Comparison of ENCODE assay signal across 13 cellular contexts in genomic region chr9:108282872-108283271, GRCh38.
DNase-seq lines count a peak whose midpoint lies in the region; ATAC-seq, FAIRE-seq and TF ChIP-seq lines count a peak whose summit lies in the region.
"Had no signal": no experiment of that assay in that cellular context is flagged by ENCODE, and none has a peak within 500 bp of the region (broad histone marks: within the 10 kb centered on the region; RNA-seq: fewer than 3 reads in every experiment).

No MANE protein-coding gene starts in this region.

- H3K36me3 Mint-ChIP-seq in activated naive CD4-positive, alpha-beta T cell treated with anti-CD3 and anti-CD28 coated beads for 36 hours (ENCODE audit: low read depth), result no peaks in the 10 kb centered on the region
- H3K36me3 Mint-ChIP-seq: activated naive CD4-positive, alpha-beta T cell treated with anti-CD3 and anti-CD28 coated beads, Interleukin-2, amount 10 ng/mL, durations not matched to agents 7 days and 5 days had no signal

- ATAC-seq in HepG2, result no peak
- no peak for ATAC-seq in GM18873 (IDR thresholded peaks at IDR 0.05; ENCODE audit: low FRiP score, unreplicated experiment)

- WGBS in adrenal gland, 4 donors, result 61 to 80% (median 63%) methylated on average over 4 of the region's 4 CpGs
- 14% methylated on average over 4 of the region's 4 CpGs for WGBS in HepG2 (ENCODE audit: low lambda C conversion rate)

- H3K4me2 ChIP-seq in HepG2 (ENCODE audit: low read depth, low read length), result no peak overlapping the region
- H3K4me2 ChIP-seq: BLaER1 had no signal

- TF ChIP-seq EP300 in HepG2 (IDR thresholded peaks at IDR 0.05; ENCODE audit: low read depth in 2 of 2, low read length in 2 of 2), result no peak
- no peak for TF ChIP-seq EP300 in HepG2 (CRISPR knock-in tag; IDR thresholded peaks at IDR 0.05; ENCODE audit: borderline replicate concordance)

- in situ Hi-C loops in HepG2 (cut with HindIII; ENCODE audit: extremely low pct_ligation_motif_present, low pct_unique_long_range_greater_than_20kb), result loop anchor here (5.0 kb wide), 1 partner anchor 284 kb away; no protein-coding TSS in a partner anchor

- no peak overlapping the region for H3K4me3 ChIP-seq in AG04450 (ENCODE audit: low read depth, low read length)
- no peak overlapping the region for H3K4me3 ChIP-seq in HL-60 (replicated peaks; ENCODE audit: insufficient read depth, low read length)
- H3K4me3 ChIP-seq in adrenal gland, result no peak overlapping the region
- no peak overlapping the region for H3K4me3 ChIP-seq in HepG2 (replicated peaks in 1 of 3; ENCODE audit: insufficient read depth in 1 of 3, low read depth in 2 of 3, low read length in 3 of 3)
- H3K4me3 ChIP-seq: BLaER1 had no signal

- no peak overlapping the region for H3K9ac ChIP-seq in HepG2 (ENCODE audit: insufficient read depth, low read depth, low read length)
- H3K9ac ChIP-seq: BLaER1 had no signal

- peaks cover 2% of the 10 kb centered on the region for H3K9me3 Mint-ChIP-seq in activated naive CD4-positive, alpha-beta T cell treated with anti-CD3 and anti-CD28 coated beads for 36 hours
- H3K9me3 Mint-ChIP-seq: activated CD4-positive, alpha-beta T cell treated with anti-CD3 and anti-CD28 coated beads, Interleukin-2, amount 10 ng/mL, durations not matched to agents 24 days and 14 days; dendritic cell treated with granulocyte-macrophage colony-stimulating factor and Interleukin-4, amounts not matched to agents 40 ng/mL and 50 ng/mL, for 4 days had no signal

- H3K79me2 ChIP-seq in HepG2 (ENCODE audit: insufficient read depth, low read length), result no peaks in the 10 kb centered on the region

- no peak for FAIRE-seq in HepG2 (lab: Jason Lieb, UNC)

- H3K4me1 ChIP-seq in adrenal gland (replicated peaks in 1 of 2) (no peaks in the 10 kb centered on the region), HepG2 (ENCODE audit: insufficient read depth, low read length) (no peaks in the 10 kb centered on the region)
- H3K4me1 ChIP-seq: BLaER1 had no signal

- BruUV-seq in HepG2 (replicated peaks; lab: Mats Ljungman, UMichigan), result no TSS peak

- no peaks in the 10 kb centered on the region for H3K4me1 Mint-ChIP-seq in activated naive CD4-positive, alpha-beta T cell treated with anti-CD3 and anti-CD28 coated beads for 36 hours (ENCODE audit: low read depth)
- H3K4me1 Mint-ChIP-seq: activated CD4-positive, alpha-beta T cell treated with anti-CD3 and anti-CD28 coated beads, Interleukin-2, amount 10 ng/mL, durations not matched to agents 24 days and 14 days; activated naive CD4-positive, alpha-beta T cell treated with anti-CD3 and anti-CD28 coated beads, Interleukin-2, amount 10 ng/mL, durations not matched to agents 7 days and 5 days had no signal

- TF ChIP-seq CTCF in AG04450 (IDR thresholded peaks at IDR 0.05; ENCODE audit: low read depth, low read length), result peak; percentile 34
- peak; percentile 28 for TF ChIP-seq CTCF in HL-60 (IDR thresholded peaks at IDR 0.05; ENCODE audit: insufficient read depth, low read length)
- peak in 4 of 6 experiments; percentile 5 to 29 (median 28) for TF ChIP-seq CTCF in adrenal gland (IDR thresholded peaks at IDR 0.05)
- TF ChIP-seq CTCF in HepG2 (CRISPR knock-in tag; IDR thresholded peaks at IDR 0.05), result 0 out of 2 replicates have a peak, but pooled peaks have one; percentile 12

- H4K20me1 ChIP-seq in HepG2 (ENCODE audit: insufficient read depth, low read length), result no peaks in the 10 kb centered on the region
- H4K20me1 ChIP-seq: BLaER1 had no signal

- no peaks in the 10 kb centered on the region for H3K36me3 ChIP-seq in adrenal gland (replicated peaks in 1 of 2)
- no peaks in the 10 kb centered on the region for H3K36me3 ChIP-seq in HepG2 (replicated peaks in 1 of 2; ENCODE audit: control insufficient read depth in 1 of 2, insufficient read depth in 2 of 2, low read length in 2 of 2)
- H3K36me3 ChIP-seq: BLaER1 had no signal

- no peaks in the 10 kb centered on the region for H3K27me3 Mint-ChIP-seq in activated naive CD4-positive, alpha-beta T cell treated with anti-CD3 and anti-CD28 coated beads for 36 hours (ENCODE audit: low read depth)
- H3K27me3 Mint-ChIP-seq: activated CD4-positive, alpha-beta T cell treated with anti-CD3 and anti-CD28 coated beads, Interleukin-2, amount 10 ng/mL, durations not matched to agents 24 days and 14 days; activated naive CD4-positive, alpha-beta T cell treated with anti-CD3 and anti-CD28 coated beads, Interleukin-2, amount 10 ng/mL, durations not matched to agents 7 days and 5 days had no signal

- POLR2A ChIA-PET in AG04450 (lab: Yijun Ruan, JAX) (no interaction called here), HepG2 (lab: Yijun Ruan, JAX) (no interaction called here)

- TF ChIP-seq POLR2A in adrenal gland (IDR thresholded peaks at IDR 0.05) (no peak), HepG2 (IDR thresholded peaks at IDR 0.05; ENCODE audit: insufficient read depth in 1 of 2, low read depth in 2 of 2, low read length in 2 of 2) (no peak)

- H3K27ac ChIP-seq in AG04450 (ENCODE audit: low read depth, low read length), result no peak overlapping the region
- no peak overlapping the region for H3K27ac ChIP-seq in HL-60 (replicated peaks)
- no peak overlapping the region for H3K27ac ChIP-seq in adrenal gland
- H3K27ac ChIP-seq in HepG2 (ENCODE audit: extremely low read length, insufficient read depth, low read length), result no peak overlapping the region
- H3K27ac ChIP-seq: BLaER1 had no signal

- H3K9me3 ChIP-seq in AG04450 (ENCODE audit: control insufficient read depth, insufficient read depth, low read length) (no peaks in the 10 kb centered on the region), adrenal gland (replicated peaks in 1 of 3) (no peaks in the 10 kb centered on the region), HepG2 (ENCODE audit: low read length) (no peaks in the 10 kb centered on the region)
- H3K9me3 ChIP-seq: BLaER1 had no signal

- CTCF ChIA-PET in AG04450 (lab: Charles Lee), result interaction anchor here (1.0 to 1.7 kb wide), 4 partner anchors 9 to 283 kb away, joined by 3 to 8 read pairs (median 5); no protein-coding TSS in a partner anchor
- CTCF ChIA-PET in HepG2 (lab: Yijun Ruan, JAX; ENCODE audit: low intra/inter-chr PET ratio, low total read pairs), result interaction anchor here (2.0 kb wide), 1 partner anchor 283 kb away, joined by 7 read pairs; no protein-coding TSS in a partner anchor
- CTCF ChIA-PET in activated naive CD4-positive, alpha-beta T cell treated with anti-CD3 and anti-CD28 coated beads for 36 hours (lab: Charles Lee), result interaction anchor here (0.6 kb wide), 1 partner anchor 705 kb away, joined by 4 read pairs; no protein-coding TSS in a partner anchor

- no peak for DNase-seq in AG04450 (ENCODE audit: low read depth, low spot score)
- DNase-seq in HL-60 (ENCODE audit: low read depth in 1 of 2, low spot score in 1 of 2), result no peak
- DNase-seq in adrenal gland, result no peak
- DNase-seq in HepG2 (ENCODE audit: low spot score), result peak; percentile 6
- no peak for DNase-seq in medulla oblongata (ENCODE audit: extremely low spot score)
- DNase-seq in activated naive CD4-positive, alpha-beta T cell treated with anti-CD3 and anti-CD28 coated beads for 36 hours, result no peak
- no peak for DNase-seq in NCI-H446 (lab: John Stamatoyannopoulos, UW)
- DNase-seq: activated CD4-positive, alpha-beta T cell treated with anti-CD3 and anti-CD28 coated beads, Interleukin-2, amount 10 ng/mL, durations not matched to agents 24 days and 14 days; activated naive CD4-positive, alpha-beta T cell treated with anti-CD3 and anti-CD28 coated beads, Interleukin-2, amount 10 ng/mL, durations not matched to agents 7 days and 5 days; hypothalamus had no signal

- H2AFZ ChIP-seq in HepG2 (ENCODE audit: low read length), result no peak overlapping the region

- no peaks in the 10 kb centered on the region for H3K27me3 ChIP-seq in AG04450 (ENCODE audit: control insufficient read depth, insufficient read depth, low read length)
- H3K27me3 ChIP-seq in HL-60 (ENCODE audit: insufficient read depth, poor library complexity, severe bottlenecking), result no peaks in the 10 kb centered on the region
- H3K27me3 ChIP-seq in adrenal gland, result no peaks in the 10 kb centered on the region
- 0 out of 5 replicates have a peak, but pooled peaks cover 0 to 1% of the 10 kb centered on the region in 2 experiments for H3K27me3 ChIP-seq in HepG2 (ENCODE audit: control insufficient read depth in 1 of 2, insufficient read depth in 2 of 2, low read length in 2 of 2)
- H3K27me3 ChIP-seq: BLaER1 had no signal

- TF ChIP-seq RAD21 in HepG2 (CRISPR knock-in tag; IDR thresholded peaks at IDR 0.05), result no peak

- no peak overlapping the region for H3K4me3 Mint-ChIP-seq in activated naive CD4-positive, alpha-beta T cell treated with anti-CD3 and anti-CD28 coated beads for 36 hours
- H3K4me3 Mint-ChIP-seq: activated CD4-positive, alpha-beta T cell treated with anti-CD3 and anti-CD28 coated beads, Interleukin-2, amount 10 ng/mL, durations not matched to agents 24 days and 14 days; activated naive CD4-positive, alpha-beta T cell treated with anti-CD3 and anti-CD28 coated beads, Interleukin-2, amount 10 ng/mL, durations not matched to agents 7 days and 5 days; dendritic cell treated with granulocyte-macrophage colony-stimulating factor and Interleukin-4, amounts not matched to agents 40 ng/mL and 50 ng/mL, for 4 days had no signal

- H3K27ac Mint-ChIP-seq in activated naive CD4-positive, alpha-beta T cell treated with anti-CD3 and anti-CD28 coated beads for 36 hours, result no peak overlapping the region
- H3K27ac Mint-ChIP-seq: activated CD4-positive, alpha-beta T cell treated with anti-CD3 and anti-CD28 coated beads, Interleukin-2, amount 10 ng/mL, durations not matched to agents 24 days and 14 days; activated naive CD4-positive, alpha-beta T cell treated with anti-CD3 and anti-CD28 coated beads, Interleukin-2, amount 10 ng/mL, durations not matched to agents 7 days and 5 days; dendritic cell treated with granulocyte-macrophage colony-stimulating factor and Interleukin-4, amounts not matched to agents 40 ng/mL and 50 ng/mL, for 4 days had no signal

- intact Hi-C loops in adrenal gland (cut with DNase I) (no loop called here), HepG2 (cut with micrococcal nuclease; ENCODE audit: unreplicated experiment) (loop anchor here (1.0 kb wide), 1 partner anchor 282 kb away; no protein-coding TSS in a partner anchor)
- intact Hi-C loops in activated naive CD4-positive, alpha-beta T cell treated with anti-CD3 and anti-CD28 coated beads for 36 hours (cut with micrococcal nuclease), result no loop called here

TF ChIP-seq in HepG2, 621 proteins besides CTCF, POLR2A, EP300 and RAD21 (continues in another document):
- no peak for TF ChIP-seq ZNF383 (CRISPR knock-in tag; IDR thresholded peaks at IDR 0.05; ENCODE audit: borderline replicate concordance)
